In genomic region chr17:62899349-62899748, GRCh38 we compare ENCODE assay signal across 1 cellular context.
TF ChIP-seq lines count a peak whose summit lies in the region.

No MANE protein-coding gene starts in this region.

TF ChIP-seq in HepG2, 621 proteins besides CTCF, POLR2A, EP300 and RAD21:
- TF ChIP-seq HOXA3 (CRISPR knock-in tag; IDR thresholded peaks at IDR 0.05) (no peak), ZEB1 (IDR thresholded peaks at IDR 0.05; ENCODE audit: insufficient replicate concordance, low read depth) (no peak), NR2F2 (IDR thresholded peaks at IDR 0.05; ENCODE audit: borderline replicate concordance, low read depth) (no peak), ZBTB8A (CRISPR knock-in tag; IDR thresholded peaks at IDR 0.05; ENCODE audit: borderline replicate concordance, low read depth) (no peak), ZNF17 (CRISPR knock-in tag; IDR thresholded peaks at IDR 0.05) (no peak), KLF9 (CRISPR knock-in tag; IDR thresholded peaks at IDR 0.05; ENCODE audit: low read depth) (no peak), ZNF232 (CRISPR knock-in tag; IDR thresholded peaks at IDR 0.05; ENCODE audit: borderline replicate concordance) (no peak), ZBTB43 (CRISPR knock-in tag; conservative IDR thresholded peaks at IDR 0.05) (no peak), PPARG (CRISPR knock-in tag; conservative IDR thresholded peaks at IDR 0.05) (no peak)
